ENCODE assay signal across 18 cellular contexts in the genomic region with DNA sequence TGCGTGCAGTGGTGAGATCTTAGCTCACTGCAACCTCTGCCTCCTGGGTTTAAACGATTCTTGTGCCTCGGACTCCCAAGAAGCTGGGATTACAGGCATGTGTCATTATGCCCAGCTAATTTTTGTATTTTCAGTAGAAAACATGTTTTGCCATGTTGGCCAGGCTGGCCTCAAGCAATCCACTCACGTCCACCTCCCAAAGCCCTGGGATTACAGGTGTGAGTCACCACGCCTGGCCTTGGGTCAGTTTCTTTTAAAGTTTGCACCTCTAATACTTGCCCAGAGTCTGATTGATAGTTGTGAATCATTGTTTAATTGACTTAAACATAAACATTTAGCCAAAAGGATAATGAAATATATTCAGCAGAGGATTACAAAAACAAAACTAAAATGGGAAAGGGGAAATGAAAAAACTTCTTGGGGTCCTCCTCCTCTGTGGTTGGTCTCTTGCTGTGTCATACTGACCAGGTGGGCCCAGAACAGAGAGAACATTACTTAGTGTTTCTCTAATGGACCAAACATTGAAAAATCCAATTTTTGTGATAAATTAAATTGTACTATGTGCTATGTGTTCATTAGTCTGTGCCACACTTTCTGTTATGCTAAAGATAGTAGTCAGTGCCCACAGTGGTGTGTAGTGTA. TPM values are rescaled to one million over a fixed set of nuclear protein-coding genes. Genes with fewer than 3 reads are reported as not detected.
A peak's percentile ranks its signal among the peaks of the same experiment; 100 is the strongest.
DNase-seq lines count a peak whose midpoint lies in the region; ATAC-seq, FAIRE-seq and TF ChIP-seq lines count a peak whose summit lies in the region.
"Had no signal": no experiment of that assay in that cellular context is flagged by ENCODE, and none has a peak within 500 bp of the region (broad histone marks: within the 10 kb centered on the region; RNA-seq: fewer than 3 reads in every experiment).

No MANE protein-coding gene starts in this region.

- H3K36me3 Mint-ChIP-seq in Calu3 (ENCODE audit: insufficient read depth, unreplicated experiment) (no peaks in the 10 kb centered on the region), osteocyte (ENCODE audit: unreplicated experiment) (no peaks in the 10 kb centered on the region)
- H3K36me3 Mint-ChIP-seq: brain; CD4-positive, CD25-positive, alpha-beta regulatory T cell had no signal

- intact Hi-C loops in Calu3 (cut with micrococcal nuclease; ENCODE audit: unreplicated experiment), result no loop called here
- intact Hi-C loops in pancreas (cut with DNase I), result no loop called here

- 87% methylated on average over 5 of the region's 5 CpGs; no CpG with 5 or more reads in 1 of the 2 donors for WGBS in pancreas, 2 donors

- H3K4me3 ChIP-seq in pancreas, result no peak overlapping the region
- H3K4me3 ChIP-seq: GM12878 had no signal

- H3K27ac ChIP-seq in RWPE1 (peak overlapping the region; percentile 54), pancreas (no peak overlapping the region)

- no peaks in the 10 kb centered on the region for H3K9me3 ChIP-seq in pancreas

- H3K4me3 Mint-ChIP-seq in Calu3 (ENCODE audit: low read depth, unreplicated experiment), result no peak overlapping the region
- no peak overlapping the region for H3K4me3 Mint-ChIP-seq in osteocyte (ENCODE audit: unreplicated experiment)
- H3K4me3 Mint-ChIP-seq: brain; CD4-positive, CD25-positive, alpha-beta regulatory T cell had no signal

- no peaks in the 10 kb centered on the region for H3K9me3 Mint-ChIP-seq in Calu3 (ENCODE audit: low read depth, unreplicated experiment)
- H3K9me3 Mint-ChIP-seq in osteocyte (ENCODE audit: unreplicated experiment), result no peaks in the 10 kb centered on the region
- H3K9me3 Mint-ChIP-seq: activated naive CD4-positive, alpha-beta T cell treated with anti-CD3 and anti-CD28 coated beads, Interleukin-2, amount 50 U/mL, for 72 hours; brain; CD4-positive, CD25-positive, alpha-beta regulatory T cell had no signal

- no peak for DNase-seq in GM19239 (ENCODE audit: insufficient read length, low spot score)
- no peak for DNase-seq in RWPE1 (ENCODE audit: low spot score)
- DNase-seq in NCI-H2029 treated with DMSO at 0.1 percent for 48 hours (lab: John Stamatoyannopoulos, UW), result no peak
- DNase-seq in Calu3, result no peak
- no peak for DNase-seq in pancreas
- DNase-seq in osteocyte (ENCODE audit: extremely low spot score, unreplicated experiment), result no peak
- DNase-seq: activated CD4-positive, CD25-positive, alpha-beta regulatory T cell; activated CD8-positive, alpha-beta memory T cell treated with anti-CD3 and anti-CD28 coated beads, Interleukin-2, amount 50 U/mL, for 48 hours; CD4-positive, CD25-positive, alpha-beta regulatory T cell; hippocampal formation; NCI-H1048; occipital lobe; stimulated activated CD4-positive, alpha-beta T cell treated with anti-CD3 and anti-CD28 coated beads, Interleukin-4, amount 100 ng/mL, for 1 hour had no signal

- no peaks in the 10 kb centered on the region for H3K27me3 ChIP-seq in pancreas

- CTCF ChIA-PET in RWPE1 (lab: Yijun Ruan, JAX), result no interaction called here
- CTCF ChIA-PET in Calu3 (lab: Charles Lee), result no interaction called here

- H3K4me1 Mint-ChIP-seq in Calu3 (ENCODE audit: low read depth, unreplicated experiment) (no peaks in the 10 kb centered on the region), osteocyte (ENCODE audit: unreplicated experiment) (no peaks in the 10 kb centered on the region)
- H3K4me1 Mint-ChIP-seq: brain had no signal

- no TSS peak for BruUV-seq in Calu3 (replicated peaks; lab: Mats Ljungman, UMichigan)

- H3K4me1 ChIP-seq in pancreas, result no peaks in the 10 kb centered on the region

- FAIRE-seq in GM19239 (lab: Jason Lieb, UNC) (peak; percentile 53), pancreas (lab: Jason Lieb, UNC) (no peak)
- FAIRE-seq: GM12878 had no signal

- POLR2A ChIA-PET in RWPE1 (lab: Yijun Ruan, JAX; ENCODE audit: low non-redundant PET), result no interaction called here

- no peaks in the 10 kb centered on the region for H3K36me3 ChIP-seq in pancreas

- ATAC-seq in HG02798 (IDR thresholded peaks at IDR 0.05; ENCODE audit: poor library complexity, unreplicated experiment) (peak; percentile 64), pancreas (no peak)
- ATAC-seq: activated naive CD4-positive, alpha-beta T cell treated with anti-CD3 and anti-CD28 coated beads, Interleukin-2, amount 50 U/mL, for 72 hours; GM12878 had no signal

- TF ChIP-seq CTCF in RWPE1 (conservative IDR thresholded peaks at IDR 0.05; ENCODE audit: low read depth) (no peak), Calu3 (IDR thresholded peaks at IDR 0.05; ENCODE audit: unreplicated experiment) (no peak), pancreas (IDR thresholded peaks at IDR 0.05) (no peak), osteocyte (IDR thresholded peaks at IDR 0.05) (no peak)

- H3K27ac Mint-ChIP-seq in Calu3 (ENCODE audit: unreplicated experiment) (no peak overlapping the region), osteocyte (ENCODE audit: unreplicated experiment) (no peak overlapping the region)
- H3K27ac Mint-ChIP-seq: brain; CD4-positive, CD25-positive, alpha-beta regulatory T cell had no signal

- H3K27me3 Mint-ChIP-seq in Calu3 (ENCODE audit: unreplicated experiment) (no peaks in the 10 kb centered on the region), osteocyte (ENCODE audit: unreplicated experiment) (no peaks in the 10 kb centered on the region)
- H3K27me3 Mint-ChIP-seq: brain; CD4-positive, CD25-positive, alpha-beta regulatory T cell had no signal

RNA-seq across cellular contexts. Expression of a gene that starts 38.0 kb away (rescaled TPM):
- total RNA-seq in Calu3 (2022) (not detected in 2 replicates), pancreas (1 to 10 TPM in 1 of 6 donors, under 1 TPM in 1, not detected in 4; 0.03 to 5.7 TPM), osteocyte (not detected in 2 replicates)
- 1 to 10 TPM in 1 of 2 donors, not detected in 1; 2.5 TPM for polyA plus RNA-seq in pancreas
- total RNA-seq: CD4-positive, CD25-positive, alpha-beta regulatory T cell; dermis microvascular lymphatic vessel endothelial cell; GM12878; occipital lobe had no signal
- polyA plus RNA-seq: GM12878 had no signal
